9 cellular contexts compared by ENCODE assay signal in the genomic region with DNA sequence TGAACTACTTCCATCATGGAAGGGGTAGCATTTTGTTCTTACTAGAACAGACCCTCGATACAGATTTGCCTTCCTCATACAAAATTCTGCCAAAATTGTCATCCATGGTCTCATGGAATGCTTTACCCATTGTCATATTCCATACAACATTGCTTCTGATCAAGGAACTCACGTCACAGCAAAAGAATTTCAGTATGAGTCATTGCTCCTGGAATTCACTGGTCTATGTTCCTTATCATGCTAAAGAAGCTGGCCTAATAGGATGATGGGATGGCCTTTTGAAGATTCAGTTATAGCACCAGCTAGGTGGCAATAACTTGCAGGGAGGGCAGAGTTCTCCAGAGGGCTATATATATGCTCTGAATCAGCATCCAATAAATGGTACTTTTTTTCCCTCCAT. TPM values are rescaled to one million over a fixed set of nuclear protein-coding genes. Genes with fewer than 3 reads are reported as not detected.
DNase-seq lines count a peak whose midpoint lies in the region; ATAC-seq and TF ChIP-seq lines count a peak whose summit lies in the region.
"Had no signal": no experiment of that assay in that cellular context is flagged by ENCODE, and none has a peak within 500 bp of the region (broad histone marks: within the 10 kb centered on the region; RNA-seq: fewer than 3 reads in every experiment).

No MANE protein-coding gene starts in this region.

- no peak for TF ChIP-seq CTCF in choroid plexus epithelial cell (conservative IDR thresholded peaks at IDR 0.05; ENCODE audit: low read depth, low read length)

- in situ Hi-C loops in Caki2 (cut with HindIII; ENCODE audit: low pct_unique_long_range_greater_than_20kb, low sequenced_read_pairs), result no loop called here

- no peak overlapping the region for H3K4me3 ChIP-seq in choroid plexus epithelial cell (ENCODE audit: low read depth, low read length)

- DNase-seq in Caki2 (ENCODE audit: low read depth) (peak; percentile 68), NCI-H226 (peak; percentile 92), choroid plexus epithelial cell (ENCODE audit: low read depth) (peak; percentile 85), kidney tubule cell (ENCODE audit: low spot score) (peak; percentile 93), hippocampal formation (lab: John Stamatoyannopoulos, UW) (no peak), NCI-H1694 treated with DMSO at 0.1 percent for 48 hours (lab: John Stamatoyannopoulos, UW) (no peak), cerebellum (ENCODE audit: low spot score) (no peak)
- DNase-seq: NCI-H446 treated with DMSO at 0.1 percent for 48 hours had no signal

- ATAC-seq in HG03095 (IDR thresholded peaks at IDR 0.05; ENCODE audit: unreplicated experiment), result no peak

RNA-seq across cellular contexts. Expression of a gene that starts 18.2 kb away (rescaled TPM):
- total RNA-seq in Caki2 (2014; rRNA removed; shearing (Covaris generic); ENCODE audit: low replicate concordance), result 12.6 and 16.0 TPM in 2 replicates
- total RNA-seq in cerebellum, result 40.1 TPM

Comparison
In these comparisons a context has a peak if more than half of its experiments do, and no peak if none do; other contexts are left out.
1. DNase-seq: peak in Caki2 (single experiment), NCI-H226 (single experiment), choroid plexus epithelial cell (single experiment) and kidney tubule cell (single experiment); none in hippocampal formation (0 of 2), NCI-H1694 treated with DMSO at 0.1 percent for 48 hours (single experiment) and cerebellum (single experiment).